1 cellular context compared by ENCODE assay signal in genomic region chr1:151002006-151002405, GRCh38.
TF ChIP-seq lines count a peak whose summit lies in the region.

No MANE protein-coding gene starts in this region.

TF ChIP-seq in K562, 482 proteins besides CTCF, POLR2A, EP300 and RAD21:
- TF ChIP-seq RUNX1 (IDR thresholded peaks at IDR 0.05; ENCODE audit: low read depth): no peak
- TF ChIP-seq ARID4B (CRISPR knock-in tag; IDR thresholded peaks at IDR 0.05): 0 out of 2 replicates have a peak, but pooled peaks have one; percentile 7
- no peak for TF ChIP-seq MECOM (CRISPR knock-in tag; IDR thresholded peaks at IDR 0.05)
- TF ChIP-seq CTBP1 (IDR thresholded peaks at IDR 0.05; ENCODE audit: borderline replicate concordance): 0 out of 2 replicates have a peak, but pooled peaks have one; percentile 12
- TF ChIP-seq NR0B1 (IDR thresholded peaks at IDR 0.05; ENCODE audit: partially characterized antibody): no peak
- no peak for TF ChIP-seq MTA2 (IDR thresholded peaks at IDR 0.05; ENCODE audit: low read depth)
- no peak for TF ChIP-seq KLF16 (IDR thresholded peaks at IDR 0.05)
- TF ChIP-seq LARP7 (IDR thresholded peaks at IDR 0.05): no peak
- no peak for TF ChIP-seq ZBTB40 (IDR thresholded peaks at IDR 0.05)
- TF ChIP-seq ZBTB40 (CRISPR knock-in tag; IDR thresholded peaks at IDR 0.05): no peak
- TF ChIP-seq PML (IDR thresholded peaks at IDR 0.05; ENCODE audit: low read length): no peak
- TF ChIP-seq GTF2B (IDR thresholded peaks at IDR 0.05; ENCODE audit: extremely low read depth, insufficient read length): no peak
